ENCODE assay signal across 2 cellular contexts in genomic region chr12:14775652-14776020, GRCh38.
TF ChIP-seq lines count a peak whose summit lies in the region.

No MANE protein-coding gene starts in this region.

TF ChIP-seq in H1, 55 proteins besides CTCF, POLR2A, EP300 and RAD21:
- TF ChIP-seq GABPA (IDR thresholded peaks at IDR 0.05; ENCODE audit: borderline replicate concordance, insufficient read depth, low read length): no peak
- TF ChIP-seq CBX5 (IDR thresholded peaks at IDR 0.05; ENCODE audit: low read depth, low read length): no peak
TF ChIP-seq in H1: peak in this region for 0.

TF ChIP-seq in GM12891, 5 proteins besides CTCF, POLR2A, EP300 and RAD21:
- TF ChIP-seq TAF1 (IDR thresholded peaks at IDR 0.05; ENCODE audit: low read depth, low read length) (no peak), PAX5 (IDR thresholded peaks at IDR 0.05; ENCODE audit: insufficient read depth, low read length, severe bottlenecking) (no peak), SPI1 (IDR thresholded peaks at IDR 0.05; ENCODE audit: low read depth, low read length) (no peak), POLR2AphosphoS5 (IDR thresholded peaks at IDR 0.05; ENCODE audit: low read depth, low read length) (no peak), POU2F2 (IDR thresholded peaks at IDR 0.05; ENCODE audit: low read depth, low read length) (no peak)
TF ChIP-seq in GM12891: peak in this region for 0.
